Comparison of ENCODE assay signal across 19 cellular contexts in genomic region chr2:141499123-141499522, GRCh38.
DNase-seq lines count a peak whose midpoint lies in the region; ATAC-seq and TF ChIP-seq lines count a peak whose summit lies in the region.
"Had no signal": no experiment of that assay in that cellular context is flagged by ENCODE, and none has a peak within 500 bp of the region (broad histone marks: within the 10 kb centered on the region; RNA-seq: fewer than 3 reads in every experiment).

No MANE protein-coding gene starts in this region.

- DNase-seq in Right ventricle myocardium superior: no peak
- no peak for DNase-seq in Right ventricle myocardium inferior (ENCODE audit: missing footprints)
- DNase-seq in KG1 (lab: John Stamatoyannopoulos, UW): peak; percentile 37
- DNase-seq in SKM-1 (lab: John Stamatoyannopoulos, UW; ENCODE audit: unreplicated experiment): peak; percentile 16
- DNase-seq in mesenchymal stem cell: no peak
- DNase-seq in body of pancreas: no peak
- DNase-seq in lower lobe of right lung: no peak
- DNase-seq: Calu3; CD4-positive, alpha-beta T cell; DMS53; NCI-H1092 treated with DMSO at 0.1 percent for 48 hours; NCI-H2081 treated with DMSO at 0.1 percent for 48 hours; SJCRH30; SW 1271 had no signal

- H4K91ac ChIP-seq in mesenchymal stem cell (ENCODE audit: low read length): no peak overlapping the region

- H3K27me3 ChIP-seq in mesenchymal stem cell (ENCODE audit: control insufficient read depth in 1 of 2, insufficient read depth in 1 of 2, low read length in 2 of 2) (no peaks in the 10 kb centered on the region), body of pancreas (no peaks in the 10 kb centered on the region), lower lobe of right lung (ENCODE audit: low read depth) (no peaks in the 10 kb centered on the region)
- H3K27me3 ChIP-seq: SJCRH30 had no signal

- no peak overlapping the region for H3K23ac ChIP-seq in mesenchymal stem cell (ENCODE audit: low read length in 2 of 2)

- H3K36me3 ChIP-seq in mesenchymal stem cell (ENCODE audit: control insufficient read depth in 1 of 2, insufficient read depth in 2 of 2, low read depth in 1 of 2, low read length in 2 of 2) (no peaks in the 10 kb centered on the region), body of pancreas (replicated peaks in 1 of 2; ENCODE audit: insufficient read depth in 1 of 2, low read depth in 2 of 2) (no peaks in the 10 kb centered on the region), lower lobe of right lung (no peaks in the 10 kb centered on the region)
- H3K36me3 ChIP-seq: SJCRH30 had no signal

- peak overlapping the region; percentile 9 for H3K27ac ChIP-seq in mesenchymal stem cell (ENCODE audit: low read length, poor library complexity, severe bottlenecking)
- H3K27ac ChIP-seq in body of pancreas: no peak overlapping the region
- no peak overlapping the region for H3K27ac ChIP-seq in lower lobe of right lung
- H3K27ac ChIP-seq: RWPE1, SJCRH30 had no signal

- H2AK5ac ChIP-seq in mesenchymal stem cell (ENCODE audit: low read length, severe bottlenecking): no peak overlapping the region

- TF ChIP-seq POLR2A in body of pancreas (IDR thresholded peaks at IDR 0.05): no peak

- H2BK5ac ChIP-seq in mesenchymal stem cell (ENCODE audit: low read depth, low read length, poor library complexity, severe bottlenecking): no peak overlapping the region

- H4K8ac ChIP-seq in mesenchymal stem cell (ENCODE audit: low read length): no peak overlapping the region

- no peak overlapping the region for H3K9ac ChIP-seq in mesenchymal stem cell (ENCODE audit: low read length)

- H2AFZ ChIP-seq in mesenchymal stem cell (ENCODE audit: low read depth, low read length): no peak overlapping the region

- H2BK15ac ChIP-seq in mesenchymal stem cell (ENCODE audit: low read depth, poor library complexity, severe bottlenecking): no peak overlapping the region

- H3K4me1 ChIP-seq in mesenchymal stem cell (ENCODE audit: control insufficient read depth, insufficient read depth, low read depth, low read length): no peaks in the 10 kb centered on the region
- no peaks in the 10 kb centered on the region for H3K4me1 ChIP-seq in body of pancreas
- no peaks in the 10 kb centered on the region for H3K4me1 ChIP-seq in lower lobe of right lung
- H3K4me1 ChIP-seq: SJCRH30 had no signal

- 99% methylated on average over 6 of the region's 6 CpGs for WGBS in mesenchymal stem cell
- 76 to 83% methylated on average over 6 of the region's 6 CpGs for WGBS in body of pancreas, 2 donors

- intact Hi-C loops in Right ventricle myocardium superior (cut with DNase I): no loop called here
- intact Hi-C loops in Right ventricle myocardium inferior (cut with DNase I): no loop called here
- intact Hi-C loops in body of pancreas (cut with DNase I): no loop called here
- intact Hi-C loops in lower lobe of right lung (cut with DNase I): no loop called here

- H2BK120ac ChIP-seq in mesenchymal stem cell (ENCODE audit: low read depth, low read length): no peak overlapping the region

- TF ChIP-seq CTCF in body of pancreas (IDR thresholded peaks at IDR 0.05) (no peak), lower lobe of right lung (IDR thresholded peaks at IDR 0.05) (no peak)

- H2BK12ac ChIP-seq in mesenchymal stem cell (ENCODE audit: low read length in 2 of 2): no peak overlapping the region

- no peak overlapping the region for H3K4me2 ChIP-seq in mesenchymal stem cell (ENCODE audit: low read length, poor library complexity, severe bottlenecking)
- H3K4me2 ChIP-seq: GM23338 had no signal

- ATAC-seq in Right ventricle myocardium superior (ENCODE audit: poor library complexity): peak; percentile 27
- no peak for ATAC-seq in Right ventricle myocardium inferior
- no peak for ATAC-seq in body of pancreas
- no peak for ATAC-seq in lower lobe of right lung
- ATAC-seq in HG03159 (IDR thresholded peaks at IDR 0.05; ENCODE audit: unreplicated experiment): no peak
- ATAC-seq: GM23338, HCT116, K562 had no signal

- H3K4ac ChIP-seq in mesenchymal stem cell (ENCODE audit: low read depth in 1 of 2, low read length in 2 of 2): no peak overlapping the region

- H3K4me3 ChIP-seq in mesenchymal stem cell (ENCODE audit: insufficient read depth in 1 of 2, low read depth in 1 of 2, low read length in 2 of 2): no peak overlapping the region
- H3K4me3 ChIP-seq in body of pancreas: no peak overlapping the region
- no peak overlapping the region for H3K4me3 ChIP-seq in lower lobe of right lung
- H3K4me3 ChIP-seq: GM23338, K562, SJCRH30 had no signal

- H3K18ac ChIP-seq in mesenchymal stem cell (ENCODE audit: low read depth in 1 of 2, low read length in 2 of 2): no peak overlapping the region

- no peaks in the 10 kb centered on the region for H3K9me3 ChIP-seq in mesenchymal stem cell (ENCODE audit: control insufficient read depth, low read length)
- no peaks in the 10 kb centered on the region for H3K9me3 ChIP-seq in body of pancreas
- no peaks in the 10 kb centered on the region for H3K9me3 ChIP-seq in lower lobe of right lung
- H3K9me3 ChIP-seq: SJCRH30 had no signal

- no peak overlapping the region for H3K14ac ChIP-seq in mesenchymal stem cell (ENCODE audit: low read length in 2 of 2)

- no peaks in the 10 kb centered on the region for H3K79me1 ChIP-seq in mesenchymal stem cell (replicated peaks; ENCODE audit: low read length, poor library complexity, severe bottlenecking)

Comparison
In these comparisons a context has a peak if more than half of its experiments do, and no peak if none do; other contexts are left out.
1. DNase-seq: peak in KG1 (single experiment) and SKM-1 (single experiment); none in Right ventricle myocardium superior (single experiment), Right ventricle myocardium inferior (single experiment), mesenchymal stem cell (single experiment), body of pancreas (0 of 4) and lower lobe of right lung (single experiment).